ENCODE assay signal across 9 cellular contexts in the genomic region with DNA sequence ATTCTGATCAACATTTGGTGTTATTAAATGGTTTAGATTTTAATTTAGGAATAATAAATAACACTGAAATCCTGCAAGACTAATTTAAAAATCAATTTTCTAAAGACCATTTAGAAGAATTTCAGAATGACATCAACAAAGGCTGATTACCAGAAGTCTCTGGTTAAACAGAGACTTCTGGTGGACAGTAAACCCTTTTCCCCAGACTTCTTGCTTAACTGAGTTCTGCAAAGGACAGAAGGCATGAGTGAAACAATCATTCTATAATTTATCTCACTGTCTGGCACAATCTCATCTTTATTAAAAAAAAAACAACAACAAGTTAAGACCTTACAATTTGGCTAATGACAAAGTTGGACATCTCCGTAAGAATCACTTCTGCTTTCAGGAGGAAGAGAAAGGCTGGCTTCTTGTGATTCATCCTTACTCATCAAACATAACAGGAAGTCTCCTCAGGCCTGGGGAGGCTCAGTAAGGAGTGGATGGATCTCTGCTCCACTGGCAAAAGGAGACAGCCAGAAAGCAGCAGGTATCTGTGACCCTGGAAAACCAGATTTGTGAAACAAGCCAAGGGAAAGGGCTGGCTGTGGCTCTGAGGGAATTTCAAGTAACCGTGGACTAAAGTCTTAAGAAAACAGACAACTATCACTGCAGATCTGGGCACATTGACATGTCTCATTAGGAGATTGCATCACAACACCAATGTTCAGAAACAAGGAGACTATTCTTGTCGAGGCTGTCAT. TPM values are rescaled to one million over a fixed set of nuclear protein-coding genes. Genes with fewer than 3 reads are reported as not detected.
DNase-seq lines count a peak whose midpoint lies in the region; ATAC-seq and TF ChIP-seq lines count a peak whose summit lies in the region.
"Had no signal": no experiment of that assay in that cellular context is flagged by ENCODE, and none has a peak within 500 bp of the region (broad histone marks: within the 10 kb centered on the region; RNA-seq: fewer than 3 reads in every experiment).

No MANE protein-coding gene starts in this region.

- H3K27ac ChIP-seq in SU-DHL-6 (ENCODE audit: low read depth, low read length): peak overlapping the region; percentile 98
- peak overlapping the region; percentile 61 to 68 for H3K27ac ChIP-seq in mucosa of rectum (ENCODE audit: low read depth in 2 of 2, low read length in 2 of 2)
- H3K27ac ChIP-seq in vagina: peak overlapping the region; percentile 60

- no peaks in the 10 kb centered on the region for H3K9me2 ChIP-seq in SU-DHL-6 (replicated peaks; ENCODE audit: insufficient read depth, low read length)

- H2AFZ ChIP-seq in SU-DHL-6 (ENCODE audit: low read depth, low read length, severe bottlenecking): peak overlapping the region; percentile 15

- peak; percentile 70 for DNase-seq in AG08396 (ENCODE audit: low spot score)
- DNase-seq in dedifferentiated amniotic fluid mesenchymal stem cell (ENCODE audit: extremely low spot score): peak; percentile 70
- no peak for DNase-seq in vagina (ENCODE audit: extremely low spot score in 2 of 2)
- DNase-seq in HuH-7.5 (ENCODE audit: low spot score): no peak

- TF ChIP-seq CTCF in SU-DHL-6 (IDR thresholded peaks at IDR 0.05; ENCODE audit: insufficient read depth, low read length, poor library complexity, severe bottlenecking) (no peak), vagina (IDR thresholded peaks at IDR 0.05) (no peak)

- H3K4me1 ChIP-seq in mucosa of rectum (ENCODE audit: control insufficient read depth in 2 of 2, insufficient read depth in 2 of 2, low read length in 2 of 2) (peaks cover 3 to 7% of the 10 kb centered on the region in 2 donors), vagina (no peaks in the 10 kb centered on the region)

- peaks cover 51% of the 10 kb centered on the region for H3F3A ChIP-seq in SU-DHL-6 (ENCODE audit: insufficient read depth)

- H3K4me2 ChIP-seq in SU-DHL-6 (ENCODE audit: low read depth, low read length, poor library complexity, severe bottlenecking): peak overlapping the region; percentile 99

- H3K9me3 ChIP-seq in SU-DHL-6 (ENCODE audit: insufficient read depth, low read length) (no peaks in the 10 kb centered on the region), mucosa of rectum (ENCODE audit: control insufficient read depth in 2 of 2, low read length in 2 of 2) (no peaks in the 10 kb centered on the region), vagina (no peaks in the 10 kb centered on the region)

- H3K27me3 ChIP-seq in SU-DHL-6 (ENCODE audit: low read length) (no peaks in the 10 kb centered on the region), mucosa of rectum (ENCODE audit: control insufficient read depth in 2 of 2, insufficient read depth in 2 of 2, low read length in 2 of 2) (no peaks in the 10 kb centered on the region), vagina (no peaks in the 10 kb centered on the region)

- peaks cover 15% of the 10 kb centered on the region for H3K36me3 ChIP-seq in SU-DHL-6 (ENCODE audit: low read length)
- no peaks in the 10 kb centered on the region for H3K36me3 ChIP-seq in mucosa of rectum (ENCODE audit: control insufficient read depth in 2 of 2, insufficient read depth in 2 of 2, low read length in 2 of 2)
- H3K36me3 ChIP-seq in vagina: no peaks in the 10 kb centered on the region

- H3K9ac ChIP-seq in SU-DHL-6 (ENCODE audit: low read length) (peak overlapping the region; percentile 79), mucosa of rectum (ENCODE audit: low read depth in 1 of 2, low read length in 2 of 2) (no peak overlapping the region)

- peaks cover 29% of the 10 kb centered on the region for H3K79me2 ChIP-seq in SU-DHL-6 (ENCODE audit: insufficient read depth, low read length)

- H3K4me3 ChIP-seq in SU-DHL-6 (ENCODE audit: insufficient read depth, low read length, poor library complexity, severe bottlenecking) (peak overlapping the region; percentile 78), mucosa of rectum (ENCODE audit: low read length in 2 of 2) (no peak overlapping the region), vagina (no peak overlapping the region)

- peak; percentile 65 for ATAC-seq in HG03432 (IDR thresholded peaks at IDR 0.05; ENCODE audit: unreplicated experiment)

- no peaks in the 10 kb centered on the region for H4K20me1 ChIP-seq in SU-DHL-6 (ENCODE audit: low read depth, low read length)

- TF ChIP-seq POLR2A in GM19099 (IDR thresholded peaks at IDR 0.05; ENCODE audit: extremely low read depth, insufficient read length, low read depth): peak; percentile 35
- TF ChIP-seq POLR2A in vagina (IDR thresholded peaks at IDR 0.05): peak in 1 of 2 donors; percentile 13

- intact Hi-C loops in vagina (cut with DNase I): no loop called here

RNA-seq across cellular contexts. Expression of a gene that starts 0.9 kb away (rescaled TPM):
- total RNA-seq in vagina: 8.3 TPM

RNA-seq across cellular contexts. Expression of a gene that starts 10.1 kb away (rescaled TPM):
- total RNA-seq in vagina: 105 TPM

RNA-seq across cellular contexts. Expression of a gene that starts 52.9 kb away (rescaled TPM):
- 10.3 TPM for total RNA-seq in vagina
- total RNA-seq: neural crest cell had no signal

Comparison
In these comparisons a context has a peak if more than half of its experiments do, and no peak if none do; other contexts are left out.
1. DNase-seq: peak in AG08396 (single experiment) and dedifferentiated amniotic fluid mesenchymal stem cell (single experiment); none in vagina (0 of 2) and HuH-7.5 (single experiment).
2. Peak in every context shown above with its lines, with median percentiles within 50 percentile points of each other: H3K27ac ChIP-seq.